In the genomic region with DNA sequence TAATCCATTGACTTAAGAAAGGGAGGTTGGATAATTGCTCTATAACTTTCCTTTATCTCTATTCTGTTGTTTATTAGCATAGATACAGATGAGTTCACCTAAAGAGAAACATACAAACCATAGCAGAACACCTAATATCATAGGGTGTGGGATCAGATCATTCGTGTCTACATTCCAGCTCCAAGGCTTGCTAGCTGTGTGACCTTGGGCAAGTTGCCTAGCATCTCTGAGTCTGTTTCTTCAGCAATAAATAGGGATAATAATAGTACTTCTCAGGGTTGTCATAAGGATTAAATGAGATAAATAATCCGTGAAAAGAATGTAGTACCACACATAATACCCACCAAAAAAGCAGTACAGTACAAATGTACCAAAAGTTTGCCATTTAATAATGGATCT, we compare ENCODE assay signal across 8 cellular contexts.
DNase-seq lines count a peak whose midpoint lies in the region; ATAC-seq and TF ChIP-seq lines count a peak whose summit lies in the region.

No MANE protein-coding gene starts in this region.

- no peak for TF ChIP-seq CTCF in HFFc6 (IDR thresholded peaks at IDR 0.05)

- DNase-seq in HFFc6 (no peak), right cardiac atrium (no peak), erythroblast (lab: John Stamatoyannopoulos, UW) (no peak), LoVo (ENCODE audit: low spot score) (no peak), Ammon's horn (ENCODE audit: low spot score) (no peak), RKO (ENCODE audit: low spot score) (no peak)
- no peak for DNase-seq in activated naive CD4-positive, alpha-beta T cell treated with anti-CD3 and anti-CD28 coated beads, Interleukin-2, amount 50 U/mL, for 72 hours (ENCODE audit: low spot score in 2 of 2)

- no peak for TF ChIP-seq POLR2A in erythroblast (IDR thresholded peaks at IDR 0.05; ENCODE audit: low read length)

- peak overlapping the region; percentile 60 for H3K27ac ChIP-seq in right cardiac atrium (ENCODE audit: low read length)

- H3K27ac Mint-ChIP-seq in HFFc6, result peak overlapping the region; percentile 92
- H3K27ac Mint-ChIP-seq in activated naive CD4-positive, alpha-beta T cell treated with anti-CD3 and anti-CD28 coated beads, Interleukin-2, amount 50 U/mL, for 72 hours, result peak overlapping the region; percentile 84 to 88

- no peaks in the 10 kb centered on the region for H3K36me3 ChIP-seq in skeletal muscle satellite cell (ENCODE audit: insufficient read depth, low read length)

- H3K27me3 ChIP-seq in right cardiac atrium (ENCODE audit: control insufficient read depth, insufficient read depth), result no peaks in the 10 kb centered on the region
- no peaks in the 10 kb centered on the region for H3K27me3 ChIP-seq in skeletal muscle satellite cell (ENCODE audit: control insufficient read depth, insufficient read depth, low read length)

- H3K4me3 ChIP-seq in right cardiac atrium (ENCODE audit: low read length) (no peak overlapping the region), skeletal muscle satellite cell (ENCODE audit: low read length) (no peak overlapping the region)

- H3K4me1 ChIP-seq in right cardiac atrium (ENCODE audit: control insufficient read depth, insufficient read depth, low read length) (peaks cover 18% of the 10 kb centered on the region), skeletal muscle satellite cell (ENCODE audit: control insufficient read depth, insufficient read depth, low read length) (peaks cover 45% of the 10 kb centered on the region)

- H3K4me1 Mint-ChIP-seq in HFFc6 (ENCODE audit: low read depth), result peaks cover 34% of the 10 kb centered on the region

- H3K9me3 ChIP-seq in right cardiac atrium (ENCODE audit: control insufficient read depth, low read length) (no peaks in the 10 kb centered on the region), skeletal muscle satellite cell (replicated peaks; ENCODE audit: low read length) (no peaks in the 10 kb centered on the region)

- peak overlapping the region; percentile 58 for H3K4me3 Mint-ChIP-seq in HFFc6

- no peaks in the 10 kb centered on the region for H3K9me3 Mint-ChIP-seq in HFFc6
- no peaks in the 10 kb centered on the region for H3K9me3 Mint-ChIP-seq in activated naive CD4-positive, alpha-beta T cell treated with anti-CD3 and anti-CD28 coated beads, Interleukin-2, amount 50 U/mL, for 72 hours

- intact Hi-C loops in right cardiac atrium (cut with DNase I), result no loop called here

- no peak for ATAC-seq in activated naive CD4-positive, alpha-beta T cell treated with anti-CD3 and anti-CD28 coated beads, Interleukin-2, amount 50 U/mL, for 72 hours
- ATAC-seq in right cardiac atrium, result no peak

- WGBS in right cardiac atrium, result 60% methylated on average over 2 of the region's 2 CpGs

- H3K36me3 Mint-ChIP-seq in HFFc6 (ENCODE audit: low read depth), result no peaks in the 10 kb centered on the region
- H3K36me3 Mint-ChIP-seq in activated naive CD4-positive, alpha-beta T cell treated with anti-CD3 and anti-CD28 coated beads, Interleukin-2, amount 50 U/mL, for 72 hours, result no peaks in the 10 kb centered on the region

- H3K9ac ChIP-seq in skeletal muscle satellite cell (ENCODE audit: low read depth, low read length), result peak overlapping the region; percentile 59

- H3K27me3 Mint-ChIP-seq in HFFc6 (ENCODE audit: insufficient read depth), result no peaks in the 10 kb centered on the region

- H3K4me2 ChIP-seq in skeletal muscle satellite cell (ENCODE audit: low read length), result peak overlapping the region; percentile 77
